1 cellular context compared by ENCODE assay signal in the genomic region with DNA sequence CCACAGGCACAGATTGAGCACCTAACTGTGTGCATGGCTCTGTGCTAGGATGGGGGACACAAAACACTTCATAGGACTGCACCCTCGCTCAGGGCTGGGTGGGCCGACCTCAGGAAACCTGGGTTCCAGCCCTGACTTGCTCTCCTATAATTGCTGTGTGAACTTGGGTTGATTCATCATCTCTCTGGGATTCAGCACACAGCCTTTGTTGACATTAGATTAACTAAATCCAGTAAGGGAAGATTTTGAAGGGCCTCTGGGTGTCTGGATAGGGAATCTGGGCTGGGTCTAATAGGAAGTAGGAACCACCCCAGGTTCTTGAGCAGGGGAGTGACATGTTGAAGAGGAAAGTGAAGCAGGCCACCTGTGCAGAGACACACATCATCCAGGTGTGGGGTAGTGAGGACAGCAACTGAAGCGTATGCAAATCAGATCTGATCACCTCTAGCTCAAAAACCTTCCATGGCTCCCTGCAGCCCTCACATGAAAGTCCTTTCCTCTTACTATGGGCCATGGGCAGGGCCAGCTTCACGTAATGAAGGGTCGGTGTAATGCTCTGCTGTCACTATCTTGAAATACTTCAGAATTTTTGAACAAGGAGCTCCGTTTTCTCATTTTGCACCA. TPM values are rescaled to one million over a fixed set of nuclear protein-coding genes. Genes with fewer than 3 reads are reported as not detected.
"Had no signal": no experiment of that assay in that cellular context is flagged by ENCODE, and none has a peak within 500 bp of the region (broad histone marks: within the 10 kb centered on the region; RNA-seq: fewer than 3 reads in every experiment).

No MANE protein-coding gene starts in this region.

RNA-seq across cellular contexts. Expression of a gene that starts 53.0 kb away (rescaled TPM):
- polyA plus RNA-seq: naive thymus-derived CD8-positive, alpha-beta T cell had no signal
